1 cellular context compared by ENCODE assay signal in the genomic region with DNA sequence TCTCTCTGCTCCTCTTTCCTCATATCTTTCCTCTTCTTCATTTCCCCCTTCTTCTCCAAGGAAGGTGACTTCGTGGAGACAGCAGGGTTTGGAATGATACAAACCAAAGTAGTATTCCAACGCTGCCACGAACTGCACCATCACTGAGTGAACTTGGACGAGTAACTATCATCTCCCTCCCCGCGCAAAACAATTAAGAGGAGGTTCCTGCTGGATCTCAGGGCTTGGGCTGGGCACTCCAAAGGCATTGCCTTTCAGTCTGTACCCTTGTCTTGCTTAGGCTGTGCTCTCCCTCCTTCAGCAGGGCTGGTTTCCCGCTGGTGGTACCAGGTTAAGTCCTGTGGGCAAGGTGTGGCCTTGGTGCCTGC.
TF ChIP-seq lines count a peak whose summit lies in the region.

No MANE protein-coding gene starts in this region.

TF ChIP-seq in IMR-90, 13 proteins besides CTCF, POLR2A, EP300 and RAD21 (continued from another document):
- TF ChIP-seq, protein P1, sequence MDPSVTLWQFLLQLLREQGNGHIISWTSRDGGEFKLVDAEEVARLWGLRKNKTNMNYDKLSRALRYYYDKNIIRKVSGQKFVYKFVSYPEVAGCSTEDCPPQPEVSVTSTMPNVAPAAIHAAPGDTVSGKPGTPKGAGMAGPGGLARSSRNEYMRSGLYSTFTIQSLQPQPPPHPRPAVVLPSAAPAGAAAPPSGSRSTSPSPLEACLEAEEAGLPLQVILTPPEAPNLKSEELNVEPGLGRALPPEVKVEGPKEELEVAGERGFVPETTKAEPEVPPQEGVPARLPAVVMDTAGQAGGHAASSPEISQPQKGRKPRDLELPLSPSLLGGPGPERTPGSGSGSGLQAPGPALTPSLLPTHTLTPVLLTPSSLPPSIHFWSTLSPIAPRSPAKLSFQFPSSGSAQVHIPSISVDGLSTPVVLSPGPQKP (IDR thresholded peaks at IDR 0.05; ENCODE audit: borderline replicate concordance, low read depth, low read length): no peak
- no peak for TF ChIP-seq NFE2L2 (IDR thresholded peaks at IDR 0.05; ENCODE audit: low read depth, low read length)
